ENCODE assay signal across 1 cellular context in genomic region chr16:79381552-79382042, GRCh38.
TF ChIP-seq lines count a peak whose summit lies in the region.

No MANE protein-coding gene starts in this region.

TF ChIP-seq in H1, 55 proteins besides CTCF, POLR2A, EP300 and RAD21:
- TF ChIP-seq RNF2 (IDR thresholded peaks at IDR 0.05; ENCODE audit: borderline replicate concordance, low read depth, low read length, missing control alignments, poor library complexity, severe bottlenecking) (no peak), SIRT6 (IDR thresholded peaks at IDR 0.05; ENCODE audit: low read length) (no peak), TAF1 (IDR thresholded peaks at IDR 0.05; ENCODE audit: low read depth, low read length) (no peak), TCF12 (IDR thresholded peaks at IDR 0.05; ENCODE audit: low read depth, low read length) (no peak), CBX5 (IDR thresholded peaks at IDR 0.05; ENCODE audit: low read depth, low read length) (no peak), FOSL1 (IDR thresholded peaks at IDR 0.05; ENCODE audit: insufficient read depth, low read depth, low read length) (no peak), CBX8 (IDR thresholded peaks at IDR 0.05; ENCODE audit: borderline replicate concordance, low read depth, low read length) (no peak), SAP30 (IDR thresholded peaks at IDR 0.05; ENCODE audit: insufficient read depth, insufficient replicate concordance, low read length) (no peak), SP2 (IDR thresholded peaks at IDR 0.05; ENCODE audit: low read length) (no peak), NANOG (IDR thresholded peaks at IDR 0.05; ENCODE audit: insufficient read depth, low read depth, low read length, poor library complexity, severe bottlenecking) (no peak), TEAD4 (IDR thresholded peaks at IDR 0.05; ENCODE audit: low read depth, low read length) (no peak), HDAC2 (IDR thresholded peaks at IDR 0.05; ENCODE audit: borderline replicate concordance in 1 of 2, low read depth in 2 of 2, low read length in 2 of 2) (no peak), JUN (IDR thresholded peaks at IDR 0.05; ENCODE audit: low read depth, low read length) (no peak), BRCA1 (IDR thresholded peaks at IDR 0.05; ENCODE audit: low read depth, low read length) (no peak)
- TF ChIP-seq, protein P1, sequence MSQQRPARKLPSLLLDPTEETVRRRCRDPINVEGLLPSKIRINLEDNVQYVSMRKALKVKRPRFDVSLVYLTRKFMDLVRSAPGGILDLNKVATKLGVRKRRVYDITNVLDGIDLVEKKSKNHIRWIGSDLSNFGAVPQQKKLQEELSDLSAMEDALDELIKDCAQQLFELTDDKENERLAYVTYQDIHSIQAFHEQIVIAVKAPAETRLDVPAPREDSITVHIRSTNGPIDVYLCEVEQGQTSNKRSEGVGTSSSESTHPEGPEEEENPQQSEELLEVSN (IDR thresholded peaks at IDR 0.05), result no peak
TF ChIP-seq in H1: peak in this region for 0.
